21 cellular contexts compared by ENCODE assay signal in genomic region chr3:54353547-54354339, GRCh38.
DNase-seq lines count a peak whose midpoint lies in the region; ATAC-seq and TF ChIP-seq lines count a peak whose summit lies in the region.
"Had no signal": no experiment of that assay in that cellular context is flagged by ENCODE, and none has a peak within 500 bp of the region (broad histone marks: within the 10 kb centered on the region; RNA-seq: fewer than 3 reads in every experiment).

No MANE protein-coding gene starts in this region.

- ATAC-seq in Right ventricle myocardium inferior = peak; percentile 66
- no peak for ATAC-seq in HG02981 (IDR thresholded peaks at IDR 0.05; ENCODE audit: unreplicated experiment)
- ATAC-seq in esophagus mucosa = no peak
- ATAC-seq: K562; naive thymus-derived CD4-positive, alpha-beta T cell; pancreas; upper lobe of right lung had no signal

- no peak for DNase-seq in Right ventricle myocardium inferior (ENCODE audit: missing footprints)
- no peak for DNase-seq in cardiac septum (ENCODE audit: low spot score)
- DNase-seq in NCI-H460 (ENCODE audit: extremely low read depth, low read depth) = peak; percentile 87
- no peak for DNase-seq in hepatocyte (ENCODE audit: low spot score)
- DNase-seq in colonic mucosa = no peak
- DNase-seq in NCI-H2196 treated with DMSO at 0.1 percent for 48 hours (lab: John Stamatoyannopoulos, UW; ENCODE audit: unreplicated experiment) = no peak
- DNase-seq: activated CD4-positive, CD25-positive, alpha-beta regulatory T cell; activated naive CD4-positive, alpha-beta T cell treated with anti-CD3 and anti-CD28 coated beads for 36 hours; activated T-cell treated with anti-CD3 and anti-CD28 coated beads, Interleukin-2, amount 50 U/mL, for 48 hours; amniotic stem cell; H9; mesendoderm; naive thymus-derived CD4-positive, alpha-beta T cell; NCI-H187 treated with DMSO at 0.1 percent for 48 hours; NCI-H510A treated with DMSO at 0.1 percent for 48 hours; pancreas; T1000; upper lobe of right lung had no signal

- intact Hi-C loops in Right ventricle myocardium inferior (cut with DNase I) = no loop called here
- intact Hi-C loops in cardiac septum (cut with DNase I) = no loop called here
- intact Hi-C loops in colonic mucosa (cut with DNase I) = no loop called here

- H3K36me3 ChIP-seq in hepatocyte (replicated peaks; ENCODE audit: insufficient read depth, low read depth) (no peaks in the 10 kb centered on the region), colonic mucosa (no peaks in the 10 kb centered on the region)
- H3K36me3 ChIP-seq: pancreas, upper lobe of right lung had no signal

- no peak overlapping the region for H3K4me3 ChIP-seq in hepatocyte
- no peak overlapping the region for H3K4me3 ChIP-seq in colonic mucosa
- H3K4me3 ChIP-seq: K562, pancreas, upper lobe of right lung had no signal

- H3K9me2 ChIP-seq in hepatocyte (replicated peaks; ENCODE audit: insufficient read depth) = no peaks in the 10 kb centered on the region

- 39% methylated on average over 10 of the region's 10 CpGs for WGBS in hepatocyte (ENCODE audit: low lambda C conversion rate, missing lambda C conversion rate)

- H3K79me2 ChIP-seq in hepatocyte = no peaks in the 10 kb centered on the region

- TF ChIP-seq CTCF in hepatocyte (IDR thresholded peaks at IDR 0.05; ENCODE audit: poor library complexity) (no peak), colonic mucosa (IDR thresholded peaks at IDR 0.05) (no peak)

- H3K4me2 ChIP-seq in hepatocyte = peak overlapping the region; percentile 28

- H3K27me3 ChIP-seq in hepatocyte (no peaks in the 10 kb centered on the region), colonic mucosa (no peaks in the 10 kb centered on the region)
- H3K27me3 ChIP-seq: pancreas, upper lobe of right lung had no signal

- H4K20me1 ChIP-seq in hepatocyte (ENCODE audit: insufficient read depth, poor library complexity, severe bottlenecking) = no peaks in the 10 kb centered on the region

- H3K9ac ChIP-seq in colonic mucosa (ENCODE audit: low read depth in 2 of 2, low read length in 2 of 2) = no peak overlapping the region

- H2AFZ ChIP-seq in hepatocyte = no peak overlapping the region

- H3K27ac ChIP-seq in hepatocyte = peak overlapping the region; percentile 13
- H3K27ac ChIP-seq in colonic mucosa = no peak overlapping the region
- H3K27ac ChIP-seq: pancreas, upper lobe of right lung had no signal

- no peaks in the 10 kb centered on the region for H3K9me3 ChIP-seq in hepatocyte (ENCODE audit: low read depth)
- H3K9me3 ChIP-seq in colonic mucosa = no peaks in the 10 kb centered on the region
- H3K9me3 ChIP-seq: pancreas, upper lobe of right lung had no signal

- H3K4me1 ChIP-seq in hepatocyte (ENCODE audit: insufficient read depth) = peaks cover 18% of the 10 kb centered on the region
- H3K4me1 ChIP-seq in colonic mucosa = no peaks in the 10 kb centered on the region
- H3K4me1 ChIP-seq: pancreas, upper lobe of right lung had no signal
